Comparison of ENCODE assay signal across 36 cellular contexts in the genomic region with DNA sequence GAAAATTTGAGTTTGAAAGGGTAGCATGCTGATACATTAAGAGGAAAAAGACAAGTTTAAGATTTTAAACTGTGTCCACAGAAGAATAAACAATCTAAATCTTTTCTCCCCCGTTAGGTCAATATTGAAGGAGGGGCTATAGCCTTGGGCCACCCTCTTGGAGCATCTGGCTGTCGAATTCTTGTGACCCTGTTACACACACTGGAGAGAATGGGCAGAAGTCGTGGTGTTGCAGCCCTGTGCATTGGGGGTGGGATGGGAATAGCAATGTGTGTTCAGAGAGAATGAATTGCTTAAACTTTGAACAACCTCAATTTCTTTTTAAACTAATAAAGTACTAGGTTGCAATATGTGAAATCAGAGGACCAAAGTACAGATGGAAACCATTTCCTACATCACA. TPM values are rescaled to one million over a fixed set of nuclear protein-coding genes. Genes with fewer than 3 reads are reported as not detected.
DNase-seq lines count a peak whose midpoint lies in the region; ATAC-seq, FAIRE-seq and TF ChIP-seq lines count a peak whose summit lies in the region.
"Had no signal": no experiment of that assay in that cellular context is flagged by ENCODE, and none has a peak within 500 bp of the region (broad histone marks: within the 10 kb centered on the region; RNA-seq: fewer than 3 reads in every experiment).

No MANE protein-coding gene starts in this region.

- H3K9me3 ChIP-seq in Panc1 (ENCODE audit: control insufficient read depth, insufficient read depth, low read depth, low read length) (no peaks in the 10 kb centered on the region), pancreas (no peaks in the 10 kb centered on the region)
- H3K9me3 ChIP-seq: ascending aorta, gastroesophageal sphincter, testis had no signal

- TSS peak; percentile 74 for BruUV-seq in Panc1 (replicated peaks; lab: Mats Ljungman, UMichigan)

- POLR2A ChIA-PET in activated CD4-positive, alpha-beta T cell treated with anti-CD3 and anti-CD28 coated beads for 36 hours (lab: Charles Lee) = no interaction called here
- POLR2A ChIA-PET in Panc1 (lab: Charles Lee) = interaction anchor here (0.7 kb wide), 1 partner anchor 14 kb away, joined by 7 read pairs; no protein-coding TSS in a partner anchor

- H3K36me3 Mint-ChIP-seq in activated CD4-positive, alpha-beta T cell treated with anti-CD3 and anti-CD28 coated beads for 36 hours (ENCODE audit: low read depth) = peaks cover 61% of the 10 kb centered on the region
- peaks cover 80% of the 10 kb centered on the region for H3K36me3 Mint-ChIP-seq in effector memory CD8-positive, alpha-beta T cell (ENCODE audit: insufficient read depth)

- no peaks in the 10 kb centered on the region; the same call in 1 of the 2 replicates for H3K4me1 ChIP-seq in Panc1 (ENCODE audit: control insufficient read depth, insufficient read depth, low read length)
- H3K4me1 ChIP-seq in pancreas = no peaks in the 10 kb centered on the region
- H3K4me1 ChIP-seq: ascending aorta, gastroesophageal sphincter, testis had no signal

- H3K4me3 Mint-ChIP-seq in activated CD4-positive, alpha-beta T cell treated with anti-CD3 and anti-CD28 coated beads for 36 hours = no peak overlapping the region
- no peak overlapping the region for H3K4me3 Mint-ChIP-seq in effector memory CD8-positive, alpha-beta T cell
- H3K4me3 Mint-ChIP-seq: activated naive CD4-positive, alpha-beta T cell treated with anti-CD3 and anti-CD28 coated beads, Interleukin-2, amount 50 U/mL, for 24 hours; CD8-positive, alpha-beta T cell; T-helper 1 cell treated with Interleukin-12 subunit alpha and Interleukin-12 subunit beta and Interleukin-4 antibody, amounts not matched to agents 30 μg/mL and 1 μg/mL, for 36 hours had no signal

- peak; percentile 9 for FAIRE-seq in pancreas (lab: Jason Lieb, UNC)
- FAIRE-seq: A204.1, endometrium, urothelium cell line had no signal

- H3K27ac ChIP-seq in Panc1 (ENCODE audit: low read length) (no peak overlapping the region), pancreas (no peak overlapping the region)
- H3K27ac ChIP-seq: ascending aorta, gastroesophageal sphincter, GM23248, hepatocyte, RWPE1, testis had no signal

- intact Hi-C loops in activated CD4-positive, alpha-beta T cell treated with anti-CD3 and anti-CD28 coated beads for 36 hours (cut with DNase I, micrococcal nuclease) = no loop called here
- intact Hi-C loops in Panc1 (cut with micrococcal nuclease; ENCODE audit: unreplicated experiment) (no loop called here), pancreas (cut with DNase I) (no loop called here)

- H3K36me3 ChIP-seq in Panc1 (ENCODE audit: control insufficient read depth, insufficient read depth, low read length) (peaks cover 49% of the 10 kb centered on the region), pancreas (peaks cover 0 to 51% (median 40%) of the 10 kb centered on the region in 3 donors)

- H3K9me3 Mint-ChIP-seq in activated CD4-positive, alpha-beta T cell treated with anti-CD3 and anti-CD28 coated beads for 36 hours (ENCODE audit: low read depth) = no peaks in the 10 kb centered on the region
- no peaks in the 10 kb centered on the region for H3K9me3 Mint-ChIP-seq in effector memory CD8-positive, alpha-beta T cell
- H3K9me3 Mint-ChIP-seq: activated naive CD4-positive, alpha-beta T cell treated with anti-CD3 and anti-CD28 coated beads, Interleukin-2, amount 50 U/mL, for 24 hours; activated T-helper 2 cell treated with anti-CD3 and anti-CD28 coated beads, Interferon-gamma antibody, Interleukin-2, Interleukin-4, amounts not matched to agents 10 μg/mL and 5 μg/mL and 100 μg/mL, durations not matched to agents 14 hours and 24 hours and 36 hours; CD8-positive, alpha-beta T cell; T-helper 1 cell treated with Interleukin-12 subunit alpha and Interleukin-12 subunit beta and Interleukin-4 antibody, amounts not matched to agents 30 μg/mL and 1 μg/mL, for 36 hours had no signal

- in situ Hi-C loops in Panc1 (cut with HindIII; ENCODE audit: low pct_unique_long_range_greater_than_20kb, low sequenced_read_pairs) = no loop called here

- DNase-seq in activated CD4-positive, alpha-beta T cell treated with anti-CD3 and anti-CD28 coated beads for 36 hours = no peak
- DNase-seq in activated CD4-positive, alpha-beta T cell treated with anti-CD3 and anti-CD28 coated beads for 4 hours = no peak
- no peak for DNase-seq in Panc1 (ENCODE audit: low read depth, low spot score)
- no peak for DNase-seq in effector memory CD8-positive, alpha-beta T cell
- no peak for DNase-seq in pancreas
- DNase-seq in HuH-7.5 (ENCODE audit: low spot score) = no peak
- no peak for DNase-seq in OCI-M2 (lab: John Stamatoyannopoulos, UW; ENCODE audit: unreplicated experiment)
- DNase-seq: activated CD4-positive, alpha-beta T cell treated with anti-CD3 and anti-CD28 coated beads, Interleukin-2, amount 50 U/mL, for 1 hour; AML-193; CD8-positive, alpha-beta T cell; central memory CD4-positive, alpha-beta T cell; dermis blood vessel endothelial cell; DMS53; GM23248; mesenchymal stem cell; NCI-H1694 treated with DMSO at 0.1 percent for 48 hours; NCI-H526; stimulated activated naive CD8-positive, alpha-beta T cell treated with anti-CD3 and anti-CD28 coated beads, Interleukin-15, Interleukin-2, amounts not matched to agents 100 U/mL and 50 U/mL, for 24 hours; testis had no signal

- H3K27me3 ChIP-seq in Panc1 (ENCODE audit: control insufficient read depth, insufficient read depth, low read length) (no peaks in the 10 kb centered on the region), pancreas (no peaks in the 10 kb centered on the region)
- H3K27me3 ChIP-seq: ascending aorta, gastroesophageal sphincter, hepatocyte, testis had no signal

- H3K27me3 Mint-ChIP-seq in activated CD4-positive, alpha-beta T cell treated with anti-CD3 and anti-CD28 coated beads for 36 hours = no peaks in the 10 kb centered on the region
- H3K27me3 Mint-ChIP-seq in effector memory CD8-positive, alpha-beta T cell = no peaks in the 10 kb centered on the region
- H3K27me3 Mint-ChIP-seq: activated naive CD4-positive, alpha-beta T cell treated with anti-CD3 and anti-CD28 coated beads, Interleukin-2, amount 50 U/mL, for 24 hours had no signal

- TF ChIP-seq CTCF in Panc1 (IDR thresholded peaks at IDR 0.05) = no peak
- no peak for TF ChIP-seq CTCF in pancreas (IDR thresholded peaks at IDR 0.05)

- H3K4me1 Mint-ChIP-seq in activated CD4-positive, alpha-beta T cell treated with anti-CD3 and anti-CD28 coated beads for 36 hours = peaks cover 19% of the 10 kb centered on the region
- peaks cover 9 to 20% of the 10 kb centered on the region in 2 donors for H3K4me1 Mint-ChIP-seq in effector memory CD8-positive, alpha-beta T cell (ENCODE audit: low read depth in 2 of 2)

- CTCF ChIA-PET in activated CD4-positive, alpha-beta T cell treated with anti-CD3 and anti-CD28 coated beads for 36 hours (lab: Charles Lee) = no interaction called here
- CTCF ChIA-PET in Panc1 (lab: Charles Lee) = no interaction called here

- H3K27ac Mint-ChIP-seq in activated CD4-positive, alpha-beta T cell treated with anti-CD3 and anti-CD28 coated beads for 36 hours = peak overlapping the region; percentile 17
- H3K27ac Mint-ChIP-seq in effector memory CD8-positive, alpha-beta T cell = peak overlapping the region; percentile 37 to 79
- H3K27ac Mint-ChIP-seq: activated naive CD4-positive, alpha-beta T cell treated with anti-CD3 and anti-CD28 coated beads, Interleukin-2, amount 50 U/mL, for 24 hours; activated T-helper 2 cell treated with anti-CD3 and anti-CD28 coated beads, Interferon-gamma antibody, Interleukin-2, Interleukin-4, amounts not matched to agents 10 μg/mL and 5 μg/mL and 100 μg/mL, durations not matched to agents 14 hours and 24 hours and 36 hours; CD8-positive, alpha-beta T cell; T-helper 1 cell treated with Interleukin-12 subunit alpha and Interleukin-12 subunit beta and Interleukin-4 antibody, amounts not matched to agents 30 μg/mL and 1 μg/mL, for 36 hours had no signal

- H3K4me3 ChIP-seq in Panc1 (ENCODE audit: low read depth in 2 of 2, low read length in 2 of 2) = no peak overlapping the region
- H3K4me3 ChIP-seq in pancreas = no peak overlapping the region
- H3K4me3 ChIP-seq: ascending aorta, gastroesophageal sphincter, GM23248, hepatocyte, testis had no signal

- WGBS in pancreas, 2 donors = 48 to 53% methylated on average over 3 of the region's 3 CpGs

- ATAC-seq in activated CD4-positive, alpha-beta T cell treated with anti-CD3 and anti-CD28 coated beads for 36 hours = no peak
- ATAC-seq in Panc1 (no peak), pancreas (no peak), HG03439 (IDR thresholded peaks at IDR 0.05; ENCODE audit: unreplicated experiment) (no peak)
- ATAC-seq in effector memory CD8-positive, alpha-beta T cell (replicated peaks) = no peak
- ATAC-seq: CD8-positive, alpha-beta T cell; gastroesophageal sphincter; stimulated activated naive CD8-positive, alpha-beta T cell treated with anti-CD3 and anti-CD28 coated beads, Interleukin-15, Interleukin-2, amounts not matched to agents 100 U/mL and 50 U/mL, for 24 hours had no signal

RNA-seq across cellular contexts. Expression of a gene that starts 10.9 kb away (rescaled TPM):
- total RNA-seq in activated CD4-positive, alpha-beta T cell treated with anti-CD3 and anti-CD28 coated beads for 36 hours = 100 to 1,000 TPM; 358 to 496 TPM
- total RNA-seq in Panc1 (2021; ENCODE audit: unreplicated experiment) (340 TPM), pancreas (10 to 100 TPM; 60.6 to 85.1 (median 75.2) TPM)
- 402 TPM for polyA plus RNA-seq in Panc1 (2012; ENCODE audit: insufficient read length)
- polyA plus RNA-seq in pancreas = 10 to 100 TPM; 43.7 to 91.7 TPM

RNA-seq across cellular contexts. Expression of a gene that starts 11.7 kb away (rescaled TPM):
- total RNA-seq in activated CD4-positive, alpha-beta T cell treated with anti-CD3 and anti-CD28 coated beads for 36 hours = 10 to 100 TPM; 83.7 to 84.4 TPM
- total RNA-seq in Panc1 (2021; ENCODE audit: unreplicated experiment) (98.4 TPM), pancreas (10 to 100 TPM; 19.3 to 28.2 (median 25.0) TPM)
- 97.1 TPM for polyA plus RNA-seq in Panc1 (2012; ENCODE audit: insufficient read length)
- polyA plus RNA-seq in pancreas = 10 to 100 TPM; 45.0 to 47.9 TPM

RNA-seq across cellular contexts. Expression of a gene that starts 16.7 kb away (rescaled TPM):
- total RNA-seq in activated CD4-positive, alpha-beta T cell treated with anti-CD3 and anti-CD28 coated beads for 36 hours = 10 to 100 TPM; 55.0 to 82.1 TPM
- total RNA-seq in Panc1 (2021; ENCODE audit: unreplicated experiment) (112 TPM), pancreas (1 to 10 TPM; 3.3 to 9.6 (median 7.4) TPM)
- 45.6 TPM for polyA plus RNA-seq in Panc1 (2012; ENCODE audit: insufficient read length)
- 10 to 100 TPM in 1 of 2 donors, 1 to 10 TPM in 1; 6.7 to 10.1 TPM for polyA plus RNA-seq in pancreas

RNA-seq across cellular contexts. Expression of a gene that starts 21.5 kb away (rescaled TPM):
- under 1 TPM; 0.11 TPM for total RNA-seq in activated CD4-positive, alpha-beta T cell treated with anti-CD3 and anti-CD28 coated beads for 36 hours
- not detected for total RNA-seq in Panc1 (2021; ENCODE audit: unreplicated experiment)
- not detected for polyA plus RNA-seq in Panc1 (2012; ENCODE audit: insufficient read length)
- total RNA-seq in pancreas = 1 to 10 TPM in 1 of 6 donors, under 1 TPM in 5; 0.21 to 1.4 (median 0.46) TPM
- polyA plus RNA-seq in pancreas = 1 to 10 TPM; 1.4 to 1.7 TPM
- total RNA-seq: ascending aorta; CD8-positive, alpha-beta T cell; dermis blood vessel endothelial cell; G401; GM23248; hepatocyte; LHCN-M2; myocyte; osteoblast; renal cortical epithelial cell; skeletal muscle tissue had no signal
- polyA plus RNA-seq: GM23248 had no signal

RNA-seq across cellular contexts. Expression of a gene that starts 51.2 kb away (rescaled TPM):
- total RNA-seq in activated CD4-positive, alpha-beta T cell treated with anti-CD3 and anti-CD28 coated beads for 36 hours = 10 to 100 TPM; 87.2 to 91.5 TPM
- total RNA-seq in Panc1 (2021; ENCODE audit: unreplicated experiment) = 112 TPM
- polyA plus RNA-seq in Panc1 (2012; ENCODE audit: insufficient read length) = 51.1 TPM
- 10 to 100 TPM; 35.6 to 51.4 (median 42.8) TPM for total RNA-seq in pancreas
- polyA plus RNA-seq in pancreas = 10 to 100 TPM; 55.4 to 85.6 TPM

Comparison
In these comparisons a context has a peak if more than half of its experiments do, and no peak if none do; other contexts are left out.
1. RNA of a gene that starts 16.7 kb away (total RNA-seq): 112 TPM in Panc1 (single experiment) and 55.0 to 82.1 TPM in activated CD4-positive, alpha-beta T cell treated with anti-CD3 and anti-CD28 coated beads for 36 hours; 3.3 to 9.6 TPM in pancreas; every median in the first group is over 4 times any median in the second.